In genomic region chr22:29306175-29306829, GRCh38 we compare ENCODE assay signal across 1 cellular context.
TF ChIP-seq lines count a peak whose summit lies in the region.

Gene GAS2L1 (plus strand): TSS chr22:29306650. CDS start chr22:29308106, 1,456 bp downstream.

TF ChIP-seq in HEK293, 187 proteins besides CTCF, POLR2A, EP300 and RAD21 (continued from another document and continues in another):
- TF ChIP-seq ZNF292 (tag by site-specific recombination; IDR thresholded peaks at IDR 0.05; ENCODE audit: borderline replicate concordance, low read depth) (no peak), ZNF184 (tag by site-specific recombination; IDR thresholded peaks at IDR 0.05) (no peak), SCRT2 (tag by site-specific recombination; IDR thresholded peaks at IDR 0.05) (no peak), ZNF707 (tag by site-specific recombination; IDR thresholded peaks at IDR 0.05) (no peak), ZNF121 (tag by site-specific recombination; IDR thresholded peaks at IDR 0.05) (peak; percentile 46; the same call in 1 of the 2 replicates), ZNF776 (tag by site-specific recombination; IDR thresholded peaks at IDR 0.05; ENCODE audit: borderline replicate concordance) (no peak), ZSCAN23 (tag by site-specific recombination; IDR thresholded peaks at IDR 0.05) (no peak), PRDM4 (tag by site-specific recombination; IDR thresholded peaks at IDR 0.05) (no peak; the same call in 1 of the 2 replicates), ZBTB21 (tag by site-specific recombination; IDR thresholded peaks at IDR 0.05) (no peak), ZNF341 (tag by site-specific recombination; IDR thresholded peaks at IDR 0.05; ENCODE audit: low read depth) (peak; percentile 87), ZNF221 (tag by site-specific recombination; IDR thresholded peaks at IDR 0.05; ENCODE audit: borderline replicate concordance) (no peak), ZNF174 (tag by site-specific recombination; IDR thresholded peaks at IDR 0.05) (no peak), KLF9 (tag by site-specific recombination; IDR thresholded peaks at IDR 0.05; ENCODE audit: low read depth) (peak; percentile 57), OVOL3 (tag by site-specific recombination; IDR thresholded peaks at IDR 0.05) (no peak), ZFP41 (tag by site-specific recombination; IDR thresholded peaks at IDR 0.05; ENCODE audit: borderline replicate concordance) (no peak), GLI2 (tag by site-specific recombination; IDR thresholded peaks at IDR 0.05; ENCODE audit: borderline replicate concordance, low read depth) (no peak), ZNF391 (tag by site-specific recombination; IDR thresholded peaks at IDR 0.05; ENCODE audit: borderline replicate concordance, low read depth) (no peak; the same call in 1 of the 2 replicates), ZNF114 (tag by site-specific recombination; IDR thresholded peaks at IDR 0.05) (no peak), ZNF23 (tag by site-specific recombination; IDR thresholded peaks at IDR 0.05; ENCODE audit: borderline replicate concordance) (no peak), ZNF48 (tag by site-specific recombination; IDR thresholded peaks at IDR 0.05) (no peak), ZNF701 (tag by site-specific recombination; IDR thresholded peaks at IDR 0.05) (no peak), ZNF202 (tag by site-specific recombination; IDR thresholded peaks at IDR 0.05; ENCODE audit: borderline replicate concordance) (no peak), ZNF510 (tag by site-specific recombination; IDR thresholded peaks at IDR 0.05; ENCODE audit: insufficient replicate concordance) (no peak), ZNF670 (tag by site-specific recombination; IDR thresholded peaks at IDR 0.05; ENCODE audit: low read depth) (no peak), ZNF311 (tag by site-specific recombination; IDR thresholded peaks at IDR 0.05; ENCODE audit: borderline replicate concordance) (no peak), ZNF404 (tag by site-specific recombination; IDR thresholded peaks at IDR 0.05) (no peak), ZNF837 (tag by site-specific recombination; IDR thresholded peaks at IDR 0.05) (no peak), ZNF157 (tag by site-specific recombination; IDR thresholded peaks at IDR 0.05) (no peak), TRIM28 (IDR thresholded peaks at IDR 0.05; ENCODE audit: borderline replicate concordance, low read length) (no peak; the same call in 1 of the 2 replicates), BCL6B (tag by site-specific recombination; IDR thresholded peaks at IDR 0.05) (no peak), ZNF423 (tag by site-specific recombination; IDR thresholded peaks at IDR 0.05) (peak; percentile 62; the same call in 1 of the 2 replicates), ZNF214 (tag by site-specific recombination; IDR thresholded peaks at IDR 0.05; ENCODE audit: borderline replicate concordance) (no peak), ZNF514 (tag by site-specific recombination; IDR thresholded peaks at IDR 0.05) (no peak), ZNF544 (tag by site-specific recombination; IDR thresholded peaks at IDR 0.05) (no peak), ZNF621 (tag by site-specific recombination; IDR thresholded peaks at IDR 0.05) (no peak), ZNF600 (tag by site-specific recombination; IDR thresholded peaks at IDR 0.05) (no peak), ZNF175 (tag by site-specific recombination; IDR thresholded peaks at IDR 0.05) (no peak), ZNF302 (tag by site-specific recombination; IDR thresholded peaks at IDR 0.05; ENCODE audit: low read depth) (no peak), ZNF626 (tag by site-specific recombination; IDR thresholded peaks at IDR 0.05) (no peak), SALL2 (tag by site-specific recombination; IDR thresholded peaks at IDR 0.05; ENCODE audit: borderline replicate concordance) (no peak), OSR2 (tag by site-specific recombination; IDR thresholded peaks at IDR 0.05) (0 out of 2 replicates have a peak, but pooled peaks have one; percentile 17)
- TF ChIP-seq, protein P1, sequence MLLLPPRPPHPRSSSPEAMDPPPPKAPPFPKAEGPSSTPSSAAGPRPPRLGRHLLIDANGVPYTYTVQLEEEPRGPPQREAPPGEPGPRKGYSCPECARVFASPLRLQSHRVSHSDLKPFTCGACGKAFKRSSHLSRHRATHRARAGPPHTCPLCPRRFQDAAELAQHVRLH (tag by site-specific recombination; IDR thresholded peaks at IDR 0.05), result no peak
- TF ChIP-seq, protein P2, sequence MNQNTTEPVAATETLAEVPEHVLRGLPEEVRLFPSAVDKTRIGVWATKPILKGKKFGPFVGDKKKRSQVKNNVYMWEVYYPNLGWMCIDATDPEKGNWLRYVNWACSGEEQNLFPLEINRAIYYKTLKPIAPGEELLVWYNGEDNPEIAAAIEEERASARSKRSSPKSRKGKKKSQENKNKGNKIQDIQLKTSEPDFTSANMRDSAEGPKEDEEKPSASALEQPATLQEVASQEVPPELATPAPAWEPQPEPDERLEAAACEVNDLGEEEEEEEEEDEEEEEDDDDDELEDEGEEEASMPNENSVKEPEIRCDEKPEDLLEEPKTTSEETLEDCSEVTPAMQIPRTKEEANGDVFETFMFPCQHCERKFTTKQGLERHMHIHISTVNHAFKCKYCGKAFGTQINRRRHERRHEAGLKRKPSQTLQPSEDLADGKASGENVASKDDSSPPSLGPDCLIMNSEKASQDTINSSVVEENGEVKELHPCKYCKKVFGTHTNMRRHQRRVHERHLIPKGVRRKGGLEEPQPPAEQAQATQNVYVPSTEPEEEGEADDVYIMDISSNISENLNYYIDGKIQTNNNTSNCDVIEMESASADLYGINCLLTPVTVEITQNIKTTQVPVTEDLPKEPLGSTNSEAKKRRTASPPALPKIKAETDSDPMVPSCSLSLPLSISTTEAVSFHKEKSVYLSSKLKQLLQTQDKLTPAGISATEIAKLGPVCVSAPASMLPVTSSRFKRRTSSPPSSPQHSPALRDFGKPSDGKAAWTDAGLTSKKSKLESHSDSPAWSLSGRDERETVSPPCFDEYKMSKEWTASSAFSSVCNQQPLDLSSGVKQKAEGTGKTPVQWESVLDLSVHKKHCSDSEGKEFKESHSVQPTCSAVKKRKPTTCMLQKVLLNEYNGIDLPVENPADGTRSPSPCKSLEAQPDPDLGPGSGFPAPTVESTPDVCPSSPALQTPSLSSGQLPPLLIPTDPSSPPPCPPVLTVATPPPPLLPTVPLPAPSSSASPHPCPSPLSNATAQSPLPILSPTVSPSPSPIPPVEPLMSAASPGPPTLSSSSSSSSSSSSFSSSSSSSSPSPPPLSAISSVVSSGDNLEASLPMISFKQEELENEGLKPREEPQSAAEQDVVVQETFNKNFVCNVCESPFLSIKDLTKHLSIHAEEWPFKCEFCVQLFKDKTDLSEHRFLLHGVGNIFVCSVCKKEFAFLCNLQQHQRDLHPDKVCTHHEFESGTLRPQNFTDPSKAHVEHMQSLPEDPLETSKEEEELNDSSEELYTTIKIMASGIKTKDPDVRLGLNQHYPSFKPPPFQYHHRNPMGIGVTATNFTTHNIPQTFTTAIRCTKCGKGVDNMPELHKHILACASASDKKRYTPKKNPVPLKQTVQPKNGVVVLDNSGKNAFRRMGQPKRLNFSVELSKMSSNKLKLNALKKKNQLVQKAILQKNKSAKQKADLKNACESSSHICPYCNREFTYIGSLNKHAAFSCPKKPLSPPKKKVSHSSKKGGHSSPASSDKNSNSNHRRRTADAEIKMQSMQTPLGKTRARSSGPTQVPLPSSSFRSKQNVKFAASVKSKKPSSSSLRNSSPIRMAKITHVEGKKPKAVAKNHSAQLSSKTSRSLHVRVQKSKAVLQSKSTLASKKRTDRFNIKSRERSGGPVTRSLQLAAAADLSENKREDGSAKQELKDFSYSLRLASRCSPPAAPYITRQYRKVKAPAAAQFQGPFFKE (tag by site-specific recombination; IDR thresholded peaks at IDR 0.05; ENCODE audit: borderline replicate concordance), result no peak
- TF ChIP-seq, protein P3, sequence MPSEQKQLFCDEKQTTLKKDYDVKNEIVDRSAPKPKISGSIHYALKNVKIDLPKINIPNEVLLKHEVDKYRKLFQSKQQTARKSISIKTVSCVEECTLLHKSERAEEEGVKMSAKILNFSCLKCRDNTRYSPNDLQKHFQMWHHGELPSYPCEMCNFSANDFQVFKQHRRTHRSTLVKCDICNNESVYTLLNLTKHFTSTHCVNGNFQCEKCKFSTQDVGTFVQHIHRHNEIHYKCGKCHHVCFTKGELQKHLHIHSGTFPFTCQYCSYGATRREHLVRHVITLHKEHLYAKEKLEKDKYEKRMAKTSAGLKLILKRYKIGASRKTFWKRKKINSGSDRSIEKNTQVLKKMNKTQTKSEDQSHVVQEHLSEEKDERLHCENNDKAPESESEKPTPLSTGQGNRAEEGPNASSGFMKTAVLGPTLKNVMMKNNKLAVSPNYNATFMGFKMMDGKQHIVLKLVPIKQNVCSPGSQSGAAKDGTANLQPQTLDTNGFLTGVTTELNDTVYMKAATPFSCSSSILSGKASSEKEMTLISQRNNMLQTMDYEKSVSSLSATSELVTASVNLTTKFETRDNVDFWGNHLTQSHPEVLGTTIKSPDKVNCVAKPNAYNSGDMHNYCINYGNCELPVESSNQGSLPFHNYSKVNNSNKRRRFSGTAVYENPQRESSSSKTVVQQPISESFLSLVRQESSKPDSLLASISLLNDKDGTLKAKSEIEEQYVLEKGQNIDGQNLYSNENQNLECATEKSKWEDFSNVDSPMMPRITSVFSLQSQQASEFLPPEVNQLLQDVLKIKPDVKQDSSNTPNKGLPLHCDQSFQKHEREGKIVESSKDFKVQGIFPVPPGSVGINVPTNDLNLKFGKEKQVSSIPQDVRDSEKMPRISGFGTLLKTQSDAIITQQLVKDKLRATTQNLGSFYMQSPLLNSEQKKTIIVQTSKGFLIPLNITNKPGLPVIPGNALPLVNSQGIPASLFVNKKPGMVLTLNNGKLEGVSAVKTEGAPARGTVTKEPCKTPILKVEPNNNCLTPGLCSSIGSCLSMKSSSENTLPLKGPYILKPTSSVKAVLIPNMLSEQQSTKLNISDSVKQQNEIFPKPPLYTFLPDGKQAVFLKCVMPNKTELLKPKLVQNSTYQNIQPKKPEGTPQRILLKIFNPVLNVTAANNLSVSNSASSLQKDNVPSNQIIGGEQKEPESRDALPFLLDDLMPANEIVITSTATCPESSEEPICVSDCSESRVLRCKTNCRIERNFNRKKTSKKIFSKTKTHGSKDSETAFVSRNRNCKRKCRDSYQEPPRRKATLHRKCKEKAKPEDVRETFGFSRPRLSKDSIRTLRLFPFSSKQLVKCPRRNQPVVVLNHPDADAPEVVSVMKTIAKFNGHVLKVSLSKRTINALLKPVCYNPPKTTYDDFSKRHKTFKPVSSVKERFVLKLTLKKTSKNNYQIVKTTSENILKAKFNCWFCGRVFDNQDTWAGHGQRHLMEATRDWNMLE (tag by site-specific recombination; conservative IDR thresholded peaks at IDR 0.05; ENCODE audit: low read depth), result no peak
- TF ChIP-seq, protein P4, sequence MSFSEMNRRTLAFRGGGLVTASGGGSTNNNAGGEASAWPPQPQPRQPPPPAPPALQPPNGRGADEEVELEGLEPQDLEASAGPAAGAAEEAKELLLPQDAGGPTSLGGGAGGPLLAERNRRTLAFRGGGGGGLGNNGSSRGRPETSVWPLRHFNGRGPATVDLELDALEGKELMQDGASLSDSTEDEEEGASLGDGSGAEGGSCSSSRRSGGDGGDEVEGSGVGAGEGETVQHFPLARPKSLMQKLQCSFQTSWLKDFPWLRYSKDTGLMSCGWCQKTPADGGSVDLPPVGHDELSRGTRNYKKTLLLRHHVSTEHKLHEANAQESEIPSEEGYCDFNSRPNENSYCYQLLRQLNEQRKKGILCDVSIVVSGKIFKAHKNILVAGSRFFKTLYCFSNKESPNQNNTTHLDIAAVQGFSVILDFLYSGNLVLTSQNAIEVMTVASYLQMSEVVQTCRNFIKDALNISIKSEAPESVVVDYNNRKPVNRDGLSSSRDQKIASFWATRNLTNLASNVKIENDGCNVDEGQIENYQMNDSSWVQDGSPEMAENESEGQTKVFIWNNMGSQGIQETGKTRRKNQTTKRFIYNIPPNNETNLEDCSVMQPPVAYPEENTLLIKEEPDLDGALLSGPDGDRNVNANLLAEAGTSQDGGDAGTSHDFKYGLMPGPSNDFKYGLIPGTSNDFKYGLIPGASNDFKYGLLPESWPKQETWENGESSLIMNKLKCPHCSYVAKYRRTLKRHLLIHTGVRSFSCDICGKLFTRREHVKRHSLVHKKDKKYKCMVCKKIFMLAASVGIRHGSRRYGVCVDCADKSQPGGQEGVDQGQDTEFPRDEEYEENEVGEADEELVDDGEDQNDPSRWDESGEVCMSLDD (tag by site-specific recombination; IDR thresholded peaks at IDR 0.05), result no peak; the same call in 1 of the 2 replicates
